Comparison of ENCODE assay signal across 9 cellular contexts in genomic region chr1:19974822-19975416, GRCh38. TPM values are rescaled to one million over a fixed set of nuclear protein-coding genes. Genes with fewer than 3 reads are reported as not detected.
DNase-seq lines count a peak whose midpoint lies in the region; ATAC-seq and TF ChIP-seq lines count a peak whose summit lies in the region.
"Had no signal": no experiment of that assay in that cellular context is flagged by ENCODE, and none has a peak within 500 bp of the region (broad histone marks: within the 10 kb centered on the region; RNA-seq: fewer than 3 reads in every experiment).

No MANE protein-coding gene starts in this region.

- H3K9me2 ChIP-seq in OCI-LY7 (ENCODE audit: insufficient read depth, low read length): no peaks in the 10 kb centered on the region

- no TSS peak for BruUV-seq in OCI-LY7 (replicated peaks; lab: Mats Ljungman, UMichigan)

- POLR2A ChIA-PET in OCI-LY7 (lab: Charles Lee): no interaction called here

- H3K9me3 ChIP-seq in OCI-LY7 (ENCODE audit: low read length) (no peaks in the 10 kb centered on the region), suprapubic skin (no peaks in the 10 kb centered on the region)

- TF ChIP-seq POLR2A in suprapubic skin (IDR thresholded peaks at IDR 0.05): no peak

- intact Hi-C loops in OCI-LY7 (cut with micrococcal nuclease; ENCODE audit: unreplicated experiment) (no loop called here), left colon (cut with DNase I, micrococcal nuclease) (loop anchor here in 1 of 2 donors (10.0 kb wide), 1 partner anchor 170 kb away; no protein-coding TSS in a partner anchor)

- H3K4me2 ChIP-seq in OCI-LY7 (ENCODE audit: low read length): no peak overlapping the region

- ATAC-seq in left colon (peak; percentile 96), HG02588 (IDR thresholded peaks at IDR 0.05; ENCODE audit: unreplicated experiment) (no peak)

- DNase-seq in Caki2 (ENCODE audit: low read depth) (peak; percentile 35), HFF-Myc (ENCODE audit: extremely low read depth, low read depth) (peak; percentile 20), OCI-LY7 (ENCODE audit: low spot score) (peak; percentile 29), cardiac fibroblast (ENCODE audit: low read depth in 2 of 2) (peak; percentile 80 to 90), left colon (peak; percentile 48 to 56), suprapubic skin (ENCODE audit: low spot score in 2 of 2) (no peak), ecto neural progenitor cell (ENCODE audit: low spot score) (no peak)

- H3K27me3 ChIP-seq in suprapubic skin: peaks cover 4% of the 10 kb centered on the region

- CTCF ChIA-PET in OCI-LY7 (lab: Charles Lee; ENCODE audit: unreplicated experiment): no interaction called here

- no peaks in the 10 kb centered on the region for H3K79me2 ChIP-seq in OCI-LY7 (ENCODE audit: insufficient read depth, low read depth, low read length)

- no peaks in the 10 kb centered on the region for H3K36me3 ChIP-seq in OCI-LY7 (ENCODE audit: insufficient read depth, low read length)
- no peaks in the 10 kb centered on the region for H3K36me3 ChIP-seq in suprapubic skin

- H4K20me1 ChIP-seq in OCI-LY7 (ENCODE audit: insufficient read depth, low read length): no peaks in the 10 kb centered on the region

- H3K4me3 ChIP-seq in HFF-Myc (replicated peaks; ENCODE audit: low read depth, low read length) (no peak overlapping the region), OCI-LY7 (ENCODE audit: low read depth, low read length, poor library complexity, severe bottlenecking) (no peak overlapping the region), cardiac fibroblast (replicated peaks in 1 of 2; ENCODE audit: low read depth in 2 of 2, low read length in 2 of 2) (no peak overlapping the region), suprapubic skin (no peak overlapping the region)

- TF ChIP-seq EP300 in suprapubic skin (IDR thresholded peaks at IDR 0.05): no peak

- H2AFZ ChIP-seq in OCI-LY7 (ENCODE audit: low read length): no peak overlapping the region

- in situ Hi-C loops in Caki2 (cut with HindIII; ENCODE audit: low pct_unique_long_range_greater_than_20kb, low sequenced_read_pairs): no loop called here

- TF ChIP-seq CTCF in HFF-Myc (IDR thresholded peaks at IDR 0.05; ENCODE audit: low read depth, low read length, missing control alignments): peak; percentile 91
- peak; percentile 63 for TF ChIP-seq CTCF in OCI-LY7 (conservative IDR thresholded peaks at IDR 0.05; ENCODE audit: low read length)
- TF ChIP-seq CTCF in cardiac fibroblast (IDR thresholded peaks at IDR 0.05; ENCODE audit: low read depth, low read length): peak; percentile 96
- TF ChIP-seq CTCF in suprapubic skin (IDR thresholded peaks at IDR 0.05): peak; percentile 77 to 86

- 19% methylated on average over 5 of the region's 5 CpGs for WGBS in suprapubic skin

- H3K27ac ChIP-seq in OCI-LY7 (ENCODE audit: low read depth, low read length, poor library complexity, severe bottlenecking) (no peak overlapping the region), suprapubic skin (no peak overlapping the region)

- H3K4me1 ChIP-seq in OCI-LY7 (ENCODE audit: insufficient read depth, low read length, poor library complexity, severe bottlenecking) (no peaks in the 10 kb centered on the region), suprapubic skin (peaks cover 21% of the 10 kb centered on the region)

RNA-seq across cellular contexts. Expression of gene PLA2G2A, which starts 4.5 kb away (rescaled TPM):
- total RNA-seq in Caki2 (2014; rRNA removed; shearing (Covaris generic); ENCODE audit: low replicate concordance): not detected in 2 replicates
- not detected in 2 replicates for total RNA-seq in OCI-LY7 (2014; rRNA removed; shearing (Covaris generic))
- total RNA-seq in OCI-LY7 (2022) (not detected in 2 replicates), left colon (100 to 1,000 TPM in 1 of 2 donors, 10 to 100 TPM in 1; 83.9 to 795 TPM), suprapubic skin (10 to 100 TPM in 3 of 4 donors, 1 to 10 TPM in 1; 6.4 to 69.0 (median 26.7) TPM)
- total RNA-seq: natural killer cell treated with Interleukin-12 subunit alpha and Interleukin-12 subunit beta and Interleukin-15 and Interleukin-18, amount 100 ng/mL, for 72 hours had no signal

RNA-seq across cellular contexts. Expression of gene PLA2G2E, which starts 51.5 kb away (rescaled TPM):
- not detected in 2 replicates for total RNA-seq in Caki2 (2014; rRNA removed; shearing (Covaris generic); ENCODE audit: low replicate concordance)
- total RNA-seq in OCI-LY7 (2014; rRNA removed; shearing (Covaris generic)): not detected in 2 replicates
- not detected in 2 replicates for total RNA-seq in OCI-LY7 (2022)
- not detected for total RNA-seq in left colon
- 1 to 10 TPM in 1 of 4 donors, not detected in 3; 2.1 TPM for total RNA-seq in suprapubic skin
- total RNA-seq: natural killer cell treated with Interleukin-12 subunit alpha and Interleukin-12 subunit beta and Interleukin-15 and Interleukin-18, amount 100 ng/mL, for 72 hours had no signal

Comparison
In these comparisons a context has a peak if more than half of its experiments do, and no peak if none do; other contexts are left out.
1. DNase-seq: peak in Caki2 (single experiment), HFF-Myc (single experiment), OCI-LY7 (single experiment), cardiac fibroblast (2 of 2) and left colon (2 of 2); none in suprapubic skin (0 of 2) and ecto neural progenitor cell (single experiment).
2. Peak in every context shown above with its lines, with median percentiles within 50 percentile points of each other: CTCF ChIP-seq.